Comparison of ENCODE assay signal across 8 cellular contexts in the genomic region with DNA sequence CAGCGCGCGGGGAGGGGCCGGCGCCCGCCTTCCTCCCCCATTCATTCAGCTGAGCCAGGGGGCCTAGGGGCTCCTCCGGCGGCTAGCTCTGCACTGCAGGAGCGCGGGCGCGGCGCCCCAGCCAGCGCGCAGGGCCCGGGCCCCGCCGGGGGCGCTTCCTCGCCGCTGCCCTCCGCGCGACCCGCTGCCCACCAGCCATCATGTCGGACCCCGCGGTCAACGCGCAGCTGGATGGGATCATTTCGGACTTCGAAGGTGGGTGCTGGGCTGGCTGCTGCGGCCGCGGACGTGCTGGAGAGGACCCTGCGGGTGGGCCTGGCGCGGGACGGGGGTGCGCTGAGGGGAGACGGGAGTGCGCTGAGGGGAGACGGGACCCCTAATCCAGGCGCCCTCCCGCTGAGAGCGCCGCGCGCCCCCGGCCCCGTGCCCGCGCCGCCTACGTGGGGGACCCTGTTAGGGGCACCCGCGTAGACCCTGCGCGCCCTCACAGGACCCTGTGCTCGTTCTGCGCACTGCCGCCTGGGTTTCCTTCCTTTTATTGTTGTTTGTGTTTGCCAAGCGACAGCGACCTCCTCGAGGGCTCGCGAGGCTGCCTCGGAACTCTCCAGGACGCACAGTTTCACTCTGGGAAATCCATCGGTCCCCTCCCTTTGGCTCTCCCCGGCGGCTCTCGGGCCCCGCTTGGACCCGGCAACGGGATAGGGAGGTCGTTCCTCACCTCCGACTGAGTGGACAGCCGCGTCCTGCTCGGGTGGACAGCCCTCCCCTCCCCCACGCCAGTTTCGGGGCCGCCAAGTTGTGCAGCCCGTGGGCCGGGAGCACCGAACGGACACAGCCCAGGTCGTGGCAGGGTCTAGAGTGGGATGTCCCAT.
A peak's percentile ranks its signal among the peaks of the same experiment; 100 is the strongest.
DNase-seq lines count a peak whose midpoint lies in the region; ATAC-seq and TF ChIP-seq lines count a peak whose summit lies in the region.

No MANE protein-coding gene starts in this region.

- no peaks in the 10 kb centered on the region for H4K20me1 ChIP-seq in neural cell (ENCODE audit: insufficient read depth)

- peak overlapping the region; percentile 45 for H2AFZ ChIP-seq in neural cell (ENCODE audit: low read depth, low read length)

- no peak for TF ChIP-seq CTCF in neural cell (IDR thresholded peaks at IDR 0.05; ENCODE audit: poor library complexity, severe bottlenecking)

- no peaks in the 10 kb centered on the region for H3K9me3 ChIP-seq in neural cell (ENCODE audit: low read length)

- peak overlapping the region; percentile 67 for H3K9ac ChIP-seq in neural cell (ENCODE audit: low read length)

- DNase-seq in DMS79 (lab: John Stamatoyannopoulos, UW) = peak; percentile 33
- peak; percentile 42 for DNase-seq in activated CD4-positive, alpha-beta T cell treated with anti-CD3 and anti-CD28 coated beads for 48 hours
- DNase-seq in EL = no peak
- DNase-seq in NCI-H446 (lab: John Stamatoyannopoulos, UW) = no peak

- ATAC-seq in HG02642 (IDR thresholded peaks at IDR 0.05; ENCODE audit: poor library complexity, unreplicated experiment) (peak; percentile 2), esophagus mucosa (peak; percentile 3), HG02610 (IDR thresholded peaks at IDR 0.05; ENCODE audit: unreplicated experiment) (no peak)

- peak overlapping the region; percentile 76 for H3K4me3 ChIP-seq in neural cell (ENCODE audit: low read length)

- TF ChIP-seq EP300 in neural cell (conservative IDR thresholded peaks at IDR 0.05; ENCODE audit: poor library complexity, severe bottlenecking) = no peak

- H3K4me2 ChIP-seq in neural cell (ENCODE audit: low read length) = peak overlapping the region; percentile 25

- peaks cover 24% of the 10 kb centered on the region for H3K79me2 ChIP-seq in neural cell (replicated peaks; ENCODE audit: insufficient read depth, low read length)

- H3K27ac ChIP-seq in neural cell (ENCODE audit: low read length) = no peak overlapping the region

- no peaks in the 10 kb centered on the region for H3K36me3 ChIP-seq in neural cell (ENCODE audit: insufficient read depth, low read length)

- H3K27me3 ChIP-seq in neural cell (ENCODE audit: insufficient read depth, low read depth, low read length) = peaks cover 3% of the 10 kb centered on the region

- no peak for TF ChIP-seq RAD21 in neural cell (conservative IDR thresholded peaks at IDR 0.05)

- no peaks in the 10 kb centered on the region for H3F3A ChIP-seq in neural cell (ENCODE audit: insufficient read depth, low read length, poor library complexity, severe bottlenecking)

- no peaks in the 10 kb centered on the region for H3K9me2 ChIP-seq in neural cell (ENCODE audit: insufficient read depth, low read length)

TF ChIP-seq in neural cell, 6 proteins besides CTCF, POLR2A, EP300 and RAD21:
- TF ChIP-seq SMC3 (conservative IDR thresholded peaks at IDR 0.05; ENCODE audit: poor library complexity) = no peak
- no peak for TF ChIP-seq EZH2 (IDR thresholded peaks at IDR 0.05; ENCODE audit: borderline replicate concordance, insufficient read depth, low read length, poor library complexity, severe bottlenecking)
- TF ChIP-seq MXI1 (conservative IDR thresholded peaks at IDR 0.05; ENCODE audit: poor library complexity, severe bottlenecking) = no peak
- TF ChIP-seq TAF1 (IDR thresholded peaks at IDR 0.05; ENCODE audit: low read depth) = peak; percentile 21
- no peak for TF ChIP-seq POLR2AphosphoS5 (IDR thresholded peaks at IDR 0.05)
- TF ChIP-seq, protein P1, sequence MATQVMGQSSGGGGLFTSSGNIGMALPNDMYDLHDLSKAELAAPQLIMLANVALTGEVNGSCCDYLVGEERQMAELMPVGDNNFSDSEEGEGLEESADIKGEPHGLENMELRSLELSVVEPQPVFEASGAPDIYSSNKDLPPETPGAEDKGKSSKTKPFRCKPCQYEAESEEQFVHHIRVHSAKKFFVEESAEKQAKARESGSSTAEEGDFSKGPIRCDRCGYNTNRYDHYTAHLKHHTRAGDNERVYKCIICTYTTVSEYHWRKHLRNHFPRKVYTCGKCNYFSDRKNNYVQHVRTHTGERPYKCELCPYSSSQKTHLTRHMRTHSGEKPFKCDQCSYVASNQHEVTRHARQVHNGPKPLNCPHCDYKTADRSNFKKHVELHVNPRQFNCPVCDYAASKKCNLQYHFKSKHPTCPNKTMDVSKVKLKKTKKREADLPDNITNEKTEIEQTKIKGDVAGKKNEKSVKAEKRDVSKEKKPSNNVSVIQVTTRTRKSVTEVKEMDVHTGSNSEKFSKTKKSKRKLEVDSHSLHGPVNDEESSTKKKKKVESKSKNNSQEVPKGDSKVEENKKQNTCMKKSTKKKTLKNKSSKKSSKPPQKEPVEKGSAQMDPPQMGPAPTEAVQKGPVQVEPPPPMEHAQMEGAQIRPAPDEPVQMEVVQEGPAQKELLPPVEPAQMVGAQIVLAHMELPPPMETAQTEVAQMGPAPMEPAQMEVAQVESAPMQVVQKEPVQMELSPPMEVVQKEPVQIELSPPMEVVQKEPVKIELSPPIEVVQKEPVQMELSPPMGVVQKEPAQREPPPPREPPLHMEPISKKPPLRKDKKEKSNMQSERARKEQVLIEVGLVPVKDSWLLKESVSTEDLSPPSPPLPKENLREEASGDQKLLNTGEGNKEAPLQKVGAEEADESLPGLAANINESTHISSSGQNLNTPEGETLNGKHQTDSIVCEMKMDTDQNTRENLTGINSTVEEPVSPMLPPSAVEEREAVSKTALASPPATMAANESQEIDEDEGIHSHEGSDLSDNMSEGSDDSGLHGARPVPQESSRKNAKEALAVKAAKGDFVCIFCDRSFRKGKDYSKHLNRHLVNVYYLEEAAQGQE (IDR thresholded peaks at IDR 0.05; ENCODE audit: borderline replicate concordance) = no peak

Comparison
In these comparisons a context has a peak if more than half of its experiments do, and no peak if none do; other contexts are left out.
1. DNase-seq: peak in DMS79 (single experiment) and activated CD4-positive, alpha-beta T cell treated with anti-CD3 and anti-CD28 coated beads for 48 hours (single experiment); none in EL (single experiment) and NCI-H446 (0 of 2).